23 cellular contexts compared by ENCODE assay signal in the genomic region with DNA sequence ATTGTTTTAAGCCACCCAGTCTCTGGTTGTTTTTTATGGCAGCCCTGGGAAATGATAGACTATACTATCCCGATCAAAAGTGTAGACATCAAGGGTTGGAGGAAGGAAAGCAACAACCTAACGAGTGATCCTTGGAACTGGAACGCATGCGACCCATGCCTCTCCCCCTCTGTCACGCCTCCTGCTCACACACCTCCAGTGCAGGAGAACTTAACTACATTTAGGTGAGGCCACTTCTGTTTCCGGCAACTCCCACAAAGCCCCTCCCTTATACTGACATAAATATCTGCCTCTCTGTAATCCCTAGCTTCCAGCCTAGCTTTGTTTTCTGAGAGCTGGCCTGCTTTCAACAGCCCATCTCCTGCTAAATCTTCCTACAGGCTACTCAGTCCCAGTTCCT.
"Had no signal": no experiment of that assay in that cellular context is flagged by ENCODE, and none has a peak within 500 bp of the region (broad histone marks: within the 10 kb centered on the region; RNA-seq: fewer than 3 reads in every experiment).

No MANE protein-coding gene starts in this region.

- H3K4me1 Mint-ChIP-seq: mesothelial cell of epicardium; naive thymus-derived CD4-positive, alpha-beta T cell; nephron had no signal

- DNase-seq: cortex of kidney; effector memory CD8-positive, alpha-beta T cell; foreskin fibroblast; gastrocnemius medialis; head of caudate nucleus; left lung; mesenchymal stem cell; naive thymus-derived CD4-positive, alpha-beta T cell; nucleus accumbens; stimulated activated CD4-positive, alpha-beta T cell treated with anti-CD3 and anti-CD28 coated beads, Interleukin-12 subunit alpha, Interleukin-12 subunit beta, amount 100 ng/mL, for 4 hours; stimulated activated CD4-positive, alpha-beta T cell treated with anti-CD3 and anti-CD28 coated beads, Interleukin-1b, Interleukin-23, amount 100 ng/mL, for 48 hours; stimulated activated CD4-positive, alpha-beta T cell treated with anti-CD3 and anti-CD28 coated beads, Interleukin-4, amount 100 ng/mL, for 1 hour; stimulated activated CD8-positive, alpha-beta memory T cell treated with anti-CD3 and anti-CD28 coated beads, Interleukin-4, amount 100 ng/mL, for 48 hours; stimulated activated naive CD4-positive, alpha-beta T cell treated with Interleukin-2 at 50 U/mL for 16 hours; stomach; tibial artery; upper lobe of right lung; uterus had no signal

- ATAC-seq: effector memory CD8-positive, alpha-beta T cell; gastrocnemius medialis; left lung; naive thymus-derived CD4-positive, alpha-beta T cell; upper lobe of right lung had no signal

- H3K4me3 Mint-ChIP-seq: effector memory CD8-positive, alpha-beta T cell; mesothelial cell of epicardium; naive thymus-derived CD4-positive, alpha-beta T cell; nephron had no signal

- H3K36me3 ChIP-seq: gastrocnemius medialis, left lung, prostate gland, right atrium auricular region, stomach, tibial artery, upper lobe of right lung, uterus had no signal

- H3K4me1 ChIP-seq: gastrocnemius medialis, left lung, prostate gland, right atrium auricular region, stomach, tibial artery, upper lobe of right lung, uterus had no signal

- H3K4me3 ChIP-seq: gastrocnemius medialis, left lung, prostate gland, right atrium auricular region, smooth muscle cell, stomach, tibial artery, upper lobe of right lung, uterus had no signal

- H3K9me3 Mint-ChIP-seq: effector memory CD8-positive, alpha-beta T cell; mesothelial cell of epicardium; nephron had no signal

- H3K27ac ChIP-seq: gastrocnemius medialis, left lung, prostate gland, right atrium auricular region, stomach, tibial artery, upper lobe of right lung, uterus had no signal

- H3K27ac Mint-ChIP-seq: effector memory CD8-positive, alpha-beta T cell; mesothelial cell of epicardium; naive thymus-derived CD4-positive, alpha-beta T cell; nephron had no signal

- H3K27me3 ChIP-seq: gastrocnemius medialis, right atrium auricular region, tibial artery, upper lobe of right lung, uterus had no signal

- H3K9me3 ChIP-seq: gastrocnemius medialis, left lung, prostate gland, right atrium auricular region, stomach, tibial artery, upper lobe of right lung, uterus had no signal

- H3K36me3 Mint-ChIP-seq: mesothelial cell of epicardium; naive thymus-derived CD4-positive, alpha-beta T cell had no signal
